Comparison of ENCODE assay signal across 1 cellular context in the genomic region with DNA sequence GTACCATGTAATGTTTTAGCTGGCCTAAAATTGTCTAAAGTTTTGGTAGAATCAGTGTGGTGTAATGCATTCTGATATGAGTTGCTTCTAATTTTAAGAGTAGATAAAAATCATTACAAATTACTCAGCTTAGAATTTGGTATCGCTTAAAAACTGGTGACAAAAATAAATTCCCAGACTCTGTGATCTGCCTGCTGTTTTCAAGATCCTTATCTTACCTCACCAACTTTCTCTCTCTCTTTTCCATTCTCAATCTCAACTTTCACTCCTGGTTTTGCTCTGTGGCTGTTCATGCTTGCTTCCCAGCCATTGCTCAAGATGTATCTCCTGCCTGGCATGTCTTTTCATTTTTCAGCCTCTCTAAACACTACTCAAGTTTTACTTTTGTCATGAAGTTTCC.
TF ChIP-seq lines count a peak whose summit lies in the region.

No MANE protein-coding gene starts in this region.

TF ChIP-seq in endothelial cell of umbilical vein, 7 proteins besides CTCF, POLR2A, EP300 and RAD21 (continued from another document):
- TF ChIP-seq GATA2 (IDR thresholded peaks at IDR 0.05; ENCODE audit: insufficient read depth, insufficient read length, low read depth, low read length), result no peak
- no peak for TF ChIP-seq MYC (IDR thresholded peaks at IDR 0.05; ENCODE audit: low read depth, low read length)
- TF ChIP-seq, protein P1, sequence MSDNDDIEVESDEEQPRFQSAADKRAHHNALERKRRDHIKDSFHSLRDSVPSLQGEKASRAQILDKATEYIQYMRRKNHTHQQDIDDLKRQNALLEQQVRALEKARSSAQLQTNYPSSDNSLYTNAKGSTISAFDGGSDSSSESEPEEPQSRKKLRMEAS (IDR thresholded peaks at IDR 0.05; ENCODE audit: insufficient read depth, insufficient read length), result no peak
- no peak for TF ChIP-seq EZH2 (IDR thresholded peaks at IDR 0.05; ENCODE audit: borderline replicate concordance, low read depth, low read length, severe bottlenecking)
